Comparison of ENCODE assay signal across 26 cellular contexts in the genomic region with DNA sequence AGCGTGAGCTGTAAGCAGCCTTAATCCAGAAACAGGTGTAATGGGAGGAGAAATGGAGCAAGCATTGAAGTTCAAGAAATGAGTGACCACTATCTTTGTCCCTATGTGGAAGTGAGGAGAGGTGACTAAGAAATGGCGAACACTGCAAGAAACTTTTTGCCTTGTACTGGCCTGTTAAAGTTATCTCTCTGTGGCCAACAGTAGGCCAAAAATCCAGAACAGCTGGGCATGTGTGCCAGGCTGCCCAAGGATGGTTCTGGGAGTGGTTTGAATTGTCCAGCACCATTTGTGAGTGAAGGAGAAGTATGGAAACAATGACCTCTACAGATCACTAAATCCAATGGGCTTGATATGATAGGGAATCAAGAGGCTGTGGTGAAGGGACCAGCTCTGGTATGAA.
"Had no signal": no experiment of that assay in that cellular context is flagged by ENCODE, and none has a peak within 500 bp of the region (broad histone marks: within the 10 kb centered on the region; RNA-seq: fewer than 3 reads in every experiment).

No MANE protein-coding gene starts in this region.

- ATAC-seq: heart right ventricle; mucosa of descending colon; natural killer cell; sciatic nerve; stimulated activated effector memory CD8-positive, alpha-beta T cell treated with anti-CD3 and anti-CD28 coated beads, Interleukin-12 subunit alpha, Interleukin-12 subunit beta, amount 100 ng/mL, for 72 hours had no signal

- H3K27me3 Mint-ChIP-seq: progenitor cell of endocrine pancreas had no signal

- H3K27ac ChIP-seq: heart right ventricle, hepatocyte, left ventricle myocardium inferior, neural progenitor cell, neutrophil, right atrium auricular region, spleen, suprapubic skin, thoracic aorta, tibial artery, upper lobe of left lung had no signal

- H3K4me1 Mint-ChIP-seq: naive B cell had no signal

- H3K9ac ChIP-seq: neural progenitor cell had no signal

- DNase-seq: heart right ventricle; islet precursor cell; left ventricle myocardium inferior; midbrain; mucosa of descending colon; naive B cell; natural killer cell; nephron progenitor cell; occipital lobe; small intestine; spleen; stimulated activated CD4-positive, alpha-beta T cell treated with anti-CD3 and anti-CD28 coated beads, Interleukin-4, amount 100 ng/mL, for 24 hours; stimulated activated naive CD4-positive, alpha-beta T cell; tibial artery; upper lobe of left lung had no signal

- H3K36me3 Mint-ChIP-seq: naive B cell; stimulated activated effector memory CD8-positive, alpha-beta T cell treated with anti-CD3 and anti-CD28 coated beads, Interleukin-12 subunit alpha, Interleukin-12 subunit beta, amount 100 ng/mL, for 72 hours had no signal

- H3K27me3 ChIP-seq: heart right ventricle, hepatocyte, neural progenitor cell, right atrium auricular region, suprapubic skin, tibial artery, upper lobe of left lung had no signal

- H3K9me3 ChIP-seq: heart right ventricle, left ventricle myocardium inferior, mucosa of descending colon, neutrophil, right atrium auricular region, spleen, suprapubic skin, thoracic aorta, tibial artery, upper lobe of left lung had no signal

- H3K79me2 ChIP-seq: hepatocyte had no signal

- H3K4me3 Mint-ChIP-seq: naive B cell; nephron progenitor cell; neural progenitor cell; stimulated activated effector memory CD8-positive, alpha-beta T cell treated with anti-CD3 and anti-CD28 coated beads, Interleukin-12 subunit alpha, Interleukin-12 subunit beta, amount 100 ng/mL, for 72 hours; stimulated activated naive CD8-positive, alpha-beta T cell treated with anti-CD3 and anti-CD28 coated beads, Interleukin-15, Interleukin-2, amounts not matched to agents 100 ng/mL and 50 ng/mL, for 24 hours had no signal

- H3K4me1 ChIP-seq: heart right ventricle, left ventricle myocardium inferior, right atrium auricular region, spleen had no signal

- H3K9me3 Mint-ChIP-seq: naive B cell; natural killer cell; stimulated activated effector memory CD8-positive, alpha-beta T cell treated with anti-CD3 and anti-CD28 coated beads, Interleukin-12 subunit alpha, Interleukin-12 subunit beta, amount 100 ng/mL, for 72 hours; stimulated activated naive CD8-positive, alpha-beta T cell treated with anti-CD3 and anti-CD28 coated beads, Interleukin-15, Interleukin-2, amounts not matched to agents 100 ng/mL and 50 ng/mL, for 24 hours had no signal

- H3K4me3 ChIP-seq: heart right ventricle, hepatocyte, left ventricle myocardium inferior, lung, mucosa of descending colon, neural progenitor cell, right atrium auricular region, spleen, suprapubic skin, thoracic aorta, tibial artery, upper lobe of left lung had no signal

- H2AFZ ChIP-seq: hepatocyte, neural progenitor cell had no signal

- H3K4me2 ChIP-seq: hepatocyte, neural progenitor cell had no signal

- H3K36me3 ChIP-seq: heart right ventricle, left ventricle myocardium inferior, neural progenitor cell, neutrophil, right atrium auricular region, spleen, suprapubic skin, thoracic aorta, tibial artery, upper lobe of left lung had no signal

- H3K27ac Mint-ChIP-seq: naive B cell; nephron progenitor cell; neural progenitor cell; progenitor cell of endocrine pancreas; stimulated activated effector memory CD8-positive, alpha-beta T cell treated with anti-CD3 and anti-CD28 coated beads, Interleukin-12 subunit alpha, Interleukin-12 subunit beta, amount 100 ng/mL, for 72 hours; stimulated activated naive CD8-positive, alpha-beta T cell treated with anti-CD3 and anti-CD28 coated beads, Interleukin-15, Interleukin-2, amounts not matched to agents 100 ng/mL and 50 ng/mL, for 24 hours had no signal
